8 cellular contexts compared by ENCODE assay signal in the genomic region with DNA sequence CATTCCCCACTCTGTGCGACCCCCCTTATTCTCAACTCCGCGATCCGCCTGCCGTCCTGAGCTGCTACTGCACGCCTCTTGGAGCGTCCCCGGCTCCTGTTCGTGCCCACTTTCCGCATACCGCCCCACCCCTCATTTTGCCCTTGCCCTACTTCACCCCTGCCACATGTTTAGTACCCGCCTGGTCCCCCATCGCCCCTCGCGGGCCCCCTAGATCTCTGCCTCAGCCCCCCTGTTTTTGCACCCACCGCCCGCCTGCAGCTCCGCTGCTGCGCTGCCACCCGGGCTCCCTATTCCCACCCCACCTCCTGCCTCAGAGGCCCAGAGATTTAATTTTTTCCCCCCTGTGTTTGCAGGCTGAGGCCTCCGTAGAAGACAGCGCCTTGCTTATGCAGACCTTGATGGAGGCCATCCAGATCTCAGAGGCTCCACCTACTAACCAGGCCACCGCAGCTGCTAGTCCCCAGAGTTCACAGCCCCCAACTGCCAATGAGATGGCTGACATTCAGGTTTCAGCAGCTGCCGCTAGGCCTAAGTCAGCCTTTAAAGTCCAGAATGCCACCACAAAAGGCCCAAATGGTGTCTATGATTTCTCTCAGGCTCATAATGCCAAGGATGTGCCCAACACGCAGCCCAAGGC. TPM values are rescaled to one million over a fixed set of nuclear protein-coding genes. Genes with fewer than 3 reads are reported as not detected.
A peak's percentile ranks its signal among the peaks of the same experiment; 100 is the strongest.
DNase-seq lines count a peak whose midpoint lies in the region; ATAC-seq and TF ChIP-seq lines count a peak whose summit lies in the region.

No MANE protein-coding gene starts in this region.

- H3K27ac ChIP-seq in aorta (ENCODE audit: low read depth in 1 of 2, low read length in 2 of 2), result peak overlapping the region in 1 of 2 donors; percentile 69

- peaks cover 24% of the 10 kb centered on the region for H3K4me1 Mint-ChIP-seq in T-helper 2 cell treated with Interferon-gamma antibody and Interleukin-4, amounts not matched to agents 5 μg/mL and 100 μg/mL, for 36 hours (ENCODE audit: low read depth)

- H3K4me3 ChIP-seq in HFF-Myc (replicated peaks; ENCODE audit: low read depth, low read length) (peak overlapping the region; percentile 68), mononuclear cell (ENCODE audit: low read length) (peak overlapping the region; percentile 40), aorta (ENCODE audit: low read length in 2 of 2) (peak overlapping the region; percentile 52 to 58)

- WGBS in aorta, 2 donors, result 1 to 28% methylated on average over 25 of the region's 25 CpGs

- H3K36me3 ChIP-seq in aorta (ENCODE audit: control insufficient read depth in 1 of 2, insufficient read depth in 2 of 2, low read length in 1 of 2), result peaks cover 0 to 3% of the 10 kb centered on the region in 2 donors

- H3K27me3 Mint-ChIP-seq in T-helper 2 cell treated with Interferon-gamma antibody and Interleukin-4, amounts not matched to agents 5 μg/mL and 100 μg/mL, for 36 hours (ENCODE audit: low read depth), result no peaks in the 10 kb centered on the region

- peak overlapping the region; percentile 63 for H3K27ac Mint-ChIP-seq in T-helper 2 cell treated with Interferon-gamma antibody and Interleukin-4, amounts not matched to agents 5 μg/mL and 100 μg/mL, for 36 hours

- DNase-seq in T-helper 2 cell treated with Interferon-gamma antibody and Interleukin-4, amounts not matched to agents 5 μg/mL and 100 μg/mL, for 36 hours (ENCODE audit: low spot score), result no peak
- DNase-seq in T-helper 2 cell, result no peak
- DNase-seq in HFF-Myc (ENCODE audit: extremely low read depth, low read depth), result no peak
- DNase-seq in NCI-H82 (lab: John Stamatoyannopoulos, UW), result peak; percentile 76
- peak; percentile 7 for DNase-seq in effector CD8-positive, alpha-beta T cell (lab: John Stamatoyannopoulos, UW)
- peak in 1 of 2 donors; percentile 74 for DNase-seq in aorta

- ATAC-seq in aorta (ENCODE audit: low FRiP score), result peak; percentile 16
- no peak for ATAC-seq in GM21528 (IDR thresholded peaks at IDR 0.05; ENCODE audit: low FRiP score, unreplicated experiment)

- H3K9me3 ChIP-seq in mononuclear cell (ENCODE audit: low read depth, low read length) (no peaks in the 10 kb centered on the region), aorta (ENCODE audit: control insufficient read depth, low read length) (no peaks in the 10 kb centered on the region)

- peaks cover 5% of the 10 kb centered on the region for H3K4me1 ChIP-seq in mononuclear cell (ENCODE audit: insufficient read depth, low read length)
- no peaks in the 10 kb centered on the region for H3K4me1 ChIP-seq in aorta (ENCODE audit: control insufficient read depth in 1 of 2, insufficient read depth in 2 of 2, low read length in 2 of 2)

- intact Hi-C loops in aorta (cut with DNase I), result loop anchor here in 1 of 2 donors (10.0 kb wide), 1 partner anchor 400 kb away; a partner anchor contains a TSS

- H3K36me3 Mint-ChIP-seq in T-helper 2 cell treated with Interferon-gamma antibody and Interleukin-4, amounts not matched to agents 5 μg/mL and 100 μg/mL, for 36 hours (ENCODE audit: low read depth), result peaks cover 12% of the 10 kb centered on the region

- no peak for TF ChIP-seq CTCF in HFF-Myc (IDR thresholded peaks at IDR 0.05; ENCODE audit: low read depth, low read length, missing control alignments)

- no peaks in the 10 kb centered on the region for H3K9me3 Mint-ChIP-seq in T-helper 2 cell treated with Interferon-gamma antibody and Interleukin-4, amounts not matched to agents 5 μg/mL and 100 μg/mL, for 36 hours

- H3K27me3 ChIP-seq in mononuclear cell (ENCODE audit: insufficient read depth, low read length) (no peaks in the 10 kb centered on the region), aorta (ENCODE audit: control insufficient read depth in 1 of 2, insufficient read depth in 2 of 2, low read length in 1 of 2) (no peaks in the 10 kb centered on the region)

- peak overlapping the region; percentile 96 for H3K4me3 Mint-ChIP-seq in T-helper 2 cell treated with Interferon-gamma antibody and Interleukin-4, amounts not matched to agents 5 μg/mL and 100 μg/mL, for 36 hours

RNA-seq across cellular contexts. Expression of a gene that starts 1.4 kb away (rescaled TPM):
- total RNA-seq in mononuclear cell, result 17.2 TPM
- total RNA-seq in aorta, result 10 to 100 TPM; 82.2 to 91.2 TPM
- polyA plus RNA-seq in aorta, result 10 to 100 TPM; 26.7 to 57.9 TPM

Comparison
In these comparisons a context has a peak if more than half of its experiments do, and no peak if none do; other contexts are left out.
1. DNase-seq: peak in NCI-H82 (single experiment) and effector CD8-positive, alpha-beta T cell (single experiment); none in T-helper 2 cell treated with Interferon-gamma antibody and Interleukin-4, amounts not matched to agents 5 μg/mL and 100 μg/mL, for 36 hours (single experiment), T-helper 2 cell (0 of 5) and HFF-Myc (single experiment).
2. Peak in every context shown above with its lines, with median percentiles within 50 percentile points of each other: H3K4me3 ChIP-seq.